ENCODE assay signal across 9 cellular contexts in the genomic region with DNA sequence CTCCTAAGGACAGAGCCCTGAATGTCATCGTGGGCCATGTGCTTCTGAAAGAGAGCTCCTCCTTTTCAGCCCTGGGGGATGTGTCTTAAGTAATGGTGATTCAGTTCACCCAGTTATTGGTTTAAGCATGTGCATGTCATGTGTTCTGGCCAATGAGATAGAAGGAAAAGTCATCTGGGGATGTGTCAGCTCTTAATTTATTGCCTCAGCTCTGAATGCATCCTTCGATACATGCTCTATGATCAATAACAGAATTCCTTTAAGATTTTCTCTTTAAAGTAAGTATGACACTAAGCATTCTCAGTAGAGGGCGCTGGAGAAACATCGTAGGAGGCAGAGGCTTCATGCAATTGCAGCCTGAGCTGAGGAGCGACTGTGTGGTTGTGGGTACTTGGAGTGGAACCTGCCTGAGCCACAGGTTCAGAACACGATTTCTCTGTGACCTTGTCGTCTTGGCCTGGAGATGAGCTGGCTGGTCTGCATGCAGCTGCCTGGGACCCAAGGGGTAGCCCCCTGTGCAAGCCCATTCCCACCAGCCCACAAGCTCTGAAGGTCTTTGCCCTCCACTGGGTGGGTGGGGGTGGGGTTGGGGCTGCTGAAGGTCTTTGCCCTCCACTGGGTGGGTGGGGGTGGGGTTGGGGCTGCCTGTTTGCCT.
A peak's percentile ranks its signal among the peaks of the same experiment; 100 is the strongest.
DNase-seq lines count a peak whose midpoint lies in the region; ATAC-seq and TF ChIP-seq lines count a peak whose summit lies in the region.
"Had no signal": no experiment of that assay in that cellular context is flagged by ENCODE, and none has a peak within 500 bp of the region (broad histone marks: within the 10 kb centered on the region; RNA-seq: fewer than 3 reads in every experiment).

No MANE protein-coding gene starts in this region.

- H2AFZ ChIP-seq in HCT116 (ENCODE audit: low read depth, low read length, poor library complexity, severe bottlenecking) (no peak overlapping the region), MM.1S (ENCODE audit: low read length) (no peak overlapping the region)

- DNase-seq in stimulated activated CD4-positive, alpha-beta T cell treated with anti-CD3 and anti-CD28 coated beads, Interleukin-2, amount 100 ng/mL, for 48 hours, result peak; percentile 5 to 6
- no peak for DNase-seq in stimulated activated CD4-positive, alpha-beta T cell treated with anti-CD3 and anti-CD28 coated beads, Interleukin-12 subunit alpha, Interleukin-12 subunit beta, amount 100 ng/mL, for 4 hours
- DNase-seq in HCT116 (ENCODE audit: low read depth, low spot score), result no peak
- DNase-seq in MM.1S, result peak; percentile 75
- peak; percentile 62 for DNase-seq in SW480 (ENCODE audit: low spot score)
- DNase-seq in foreskin keratinocyte, result peak in 1 of 2 donors; percentile 49
- DNase-seq in retina, result peak; percentile 63
- DNase-seq in activated T-helper 1 cell treated with anti-CD3 and anti-CD28 coated beads, Interleukin-12 subunit alpha, Interleukin-12 subunit beta, Interleukin-2, Interleukin-4 antibody, amounts not matched to agents 30 ng/mL and 10 ng/mL and 1 ng/mL, durations not matched to agents 14 hours and 24 hours and 36 hours (ENCODE audit: low spot score), result no peak

- H3K4me2 ChIP-seq in HCT116 (ENCODE audit: low read length) (no peak overlapping the region), MM.1S (ENCODE audit: low read depth, low read length) (no peak overlapping the region)

- TF ChIP-seq CTCF in HCT116 (IDR thresholded peaks at IDR 0.05 in 2 of 3, conservative IDR thresholded peaks at IDR 0.05 in 1 of 3; ENCODE audit: borderline replicate concordance in 1 of 3, insufficient read depth in 1 of 3, low read depth in 2 of 3, low read length in 2 of 3) (peak; percentile 8 to 63 (median 52); a peak in 4 of 6 replicates), MM.1S (IDR thresholded peaks at IDR 0.05; ENCODE audit: low read length) (peak; percentile 78), foreskin keratinocyte (conservative IDR thresholded peaks at IDR 0.05) (peak; percentile 77)

- ATAC-seq in HCT116 (peak; percentile 81), foreskin keratinocyte (peak; percentile 76)

- RAD21 ChIA-PET in HCT116 (lab: Charles Lee; ENCODE audit: low non-redundant PET in 1 of 2, low total read pairs in 2 of 2, uncharacterized antibody in 2 of 2, unreplicated experiment in 2 of 2), result interaction anchor here in 1 of 2 experiments (0.6 to 0.7 kb wide), 2 partner anchors 1963 to 1975 kb away, joined by 3 to 9 read pairs; no protein-coding TSS in a partner anchor

- BruUV-seq in HCT116 (replicated peaks; lab: Mats Ljungman, UMichigan), result no TSS peak

- H3K9me2 ChIP-seq in HCT116 (ENCODE audit: insufficient read depth), result no peaks in the 10 kb centered on the region
- no peaks in the 10 kb centered on the region for H3K9me2 ChIP-seq in MM.1S (replicated peaks; ENCODE audit: insufficient read depth, low read length)

- H4K20me1 ChIP-seq in HCT116 (ENCODE audit: insufficient read depth) (no peaks in the 10 kb centered on the region), MM.1S (ENCODE audit: insufficient read depth, low read length) (no peaks in the 10 kb centered on the region)

- H3F3A ChIP-seq in MM.1S (ENCODE audit: insufficient read depth, low read length), result no peaks in the 10 kb centered on the region

- CTCF ChIA-PET in HCT116 (lab: Charles Lee), result interaction anchor here (0.5 kb wide), 1 partner anchor 65 kb away, joined by 4 read pairs; no protein-coding TSS in a partner anchor

- no peak overlapping the region for H3K27ac Mint-ChIP-seq in activated T-helper 1 cell treated with anti-CD3 and anti-CD28 coated beads, Interleukin-12 subunit alpha, Interleukin-12 subunit beta, Interleukin-2, Interleukin-4 antibody, amounts not matched to agents 30 ng/mL and 10 ng/mL and 1 ng/mL, durations not matched to agents 14 hours and 24 hours and 36 hours

- H3K9me3 ChIP-seq in HCT116 (ENCODE audit: control insufficient read depth in 1 of 2, insufficient read depth in 1 of 2, low read depth in 1 of 2, low read length in 2 of 2) (no peaks in the 10 kb centered on the region), MM.1S (replicated peaks; ENCODE audit: insufficient read depth, low read length) (no peaks in the 10 kb centered on the region)
- H3K9me3 ChIP-seq: thoracic aorta had no signal

- no peaks in the 10 kb centered on the region for H3K9me3 Mint-ChIP-seq in activated T-helper 1 cell treated with anti-CD3 and anti-CD28 coated beads, Interleukin-12 subunit alpha, Interleukin-12 subunit beta, Interleukin-2, Interleukin-4 antibody, amounts not matched to agents 30 ng/mL and 10 ng/mL and 1 ng/mL, durations not matched to agents 14 hours and 24 hours and 36 hours

- H3K27me3 ChIP-seq in HCT116 (ENCODE audit: insufficient read depth, low read length) (no peaks in the 10 kb centered on the region), MM.1S (replicated peaks; ENCODE audit: insufficient read depth, low read length) (no peaks in the 10 kb centered on the region), foreskin keratinocyte (no peaks in the 10 kb centered on the region)

- H3K9ac ChIP-seq in HCT116 (ENCODE audit: low read length) (no peak overlapping the region), MM.1S (ENCODE audit: low read length) (no peak overlapping the region)

- POLR2A ChIA-PET in HCT116 (lab: Charles Lee), result no interaction called here

- H3K4me1 ChIP-seq in HCT116 (ENCODE audit: control insufficient read depth in 1 of 2, insufficient read depth in 2 of 2, low read length in 2 of 2), result no peaks in the 10 kb centered on the region
- H3K4me1 ChIP-seq in MM.1S (ENCODE audit: low read length), result no peaks in the 10 kb centered on the region
- no peaks in the 10 kb centered on the region for H3K4me1 ChIP-seq in foreskin keratinocyte

- H3K4me3 ChIP-seq in HCT116 (replicated peaks in 1 of 2; ENCODE audit: low read depth in 1 of 2, low read length in 2 of 2) (no peak overlapping the region), MM.1S (ENCODE audit: low read length) (no peak overlapping the region)
- H3K4me3 ChIP-seq: thoracic aorta had no signal

- no peak overlapping the region for H3K27ac ChIP-seq in HCT116 (ENCODE audit: low read depth, low read length)
- no peak overlapping the region for H3K27ac ChIP-seq in MM.1S (ENCODE audit: low read length)
- H3K27ac ChIP-seq in foreskin keratinocyte, result no peak overlapping the region
- H3K27ac ChIP-seq: thoracic aorta had no signal

- no peaks in the 10 kb centered on the region for H3K36me3 Mint-ChIP-seq in activated T-helper 1 cell treated with anti-CD3 and anti-CD28 coated beads, Interleukin-12 subunit alpha, Interleukin-12 subunit beta, Interleukin-2, Interleukin-4 antibody, amounts not matched to agents 30 ng/mL and 10 ng/mL and 1 ng/mL, durations not matched to agents 14 hours and 24 hours and 36 hours (ENCODE audit: low read depth)

- peak; percentile 54 for TF ChIP-seq RAD21 in HCT116 (IDR thresholded peaks at IDR 0.05; ENCODE audit: low read depth)

- TF ChIP-seq POLR2A in HCT116 (IDR thresholded peaks at IDR 0.05; ENCODE audit: borderline replicate concordance, extremely low read depth, insufficient read depth, insufficient read length), result no peak

- no peaks in the 10 kb centered on the region for H3K4me1 Mint-ChIP-seq in activated T-helper 1 cell treated with anti-CD3 and anti-CD28 coated beads, Interleukin-12 subunit alpha, Interleukin-12 subunit beta, Interleukin-2, Interleukin-4 antibody, amounts not matched to agents 30 ng/mL and 10 ng/mL and 1 ng/mL, durations not matched to agents 14 hours and 24 hours and 36 hours (ENCODE audit: low read depth)

- peaks cover 3% of the 10 kb centered on the region for H3K27me3 Mint-ChIP-seq in activated T-helper 1 cell treated with anti-CD3 and anti-CD28 coated beads, Interleukin-12 subunit alpha, Interleukin-12 subunit beta, Interleukin-2, Interleukin-4 antibody, amounts not matched to agents 30 ng/mL and 10 ng/mL and 1 ng/mL, durations not matched to agents 14 hours and 24 hours and 36 hours (ENCODE audit: insufficient read depth)

- no peaks in the 10 kb centered on the region for H3K79me2 ChIP-seq in HCT116 (ENCODE audit: insufficient read depth, low read length)
- no peaks in the 10 kb centered on the region for H3K79me2 ChIP-seq in MM.1S (ENCODE audit: low read length)

- intact Hi-C loops in HCT116 (cut with micrococcal nuclease), result loop anchor here (1.0 to 5.0 kb wide), 3 partner anchors 880 to 1963 kb away; no protein-coding TSS in a partner anchor
- intact Hi-C loops in activated T-helper 1 cell treated with anti-CD3 and anti-CD28 coated beads, Interleukin-12 subunit alpha, Interleukin-12 subunit beta, Interleukin-2, Interleukin-4 antibody, amounts not matched to agents 30 ng/mL and 10 ng/mL and 1 ng/mL, durations not matched to agents 14 hours and 24 hours and 36 hours (cut with micrococcal nuclease), result no loop called here

- H3K36me3 ChIP-seq in HCT116 (ENCODE audit: control insufficient read depth in 1 of 2, insufficient read depth in 2 of 2, low read length in 2 of 2) (no peaks in the 10 kb centered on the region), MM.1S (replicated peaks; ENCODE audit: insufficient read depth, low read length) (no peaks in the 10 kb centered on the region)
- H3K36me3 ChIP-seq: thoracic aorta had no signal

- no peak overlapping the region for H3K4me3 Mint-ChIP-seq in activated T-helper 1 cell treated with anti-CD3 and anti-CD28 coated beads, Interleukin-12 subunit alpha, Interleukin-12 subunit beta, Interleukin-2, Interleukin-4 antibody, amounts not matched to agents 30 ng/mL and 10 ng/mL and 1 ng/mL, durations not matched to agents 14 hours and 24 hours and 36 hours

TF ChIP-seq in HCT116, 20 proteins besides CTCF, POLR2A, EP300 and RAD21 (continues in another document):
- TF ChIP-seq SP1 (IDR thresholded peaks at IDR 0.05; ENCODE audit: low read depth), result no peak

Comparison
In these comparisons a context has a peak if more than half of its experiments do, and no peak if none do; other contexts are left out.
1. DNase-seq: peak in stimulated activated CD4-positive, alpha-beta T cell treated with anti-CD3 and anti-CD28 coated beads, Interleukin-2, amount 100 ng/mL, for 48 hours (2 of 2), MM.1S (single experiment), SW480 (single experiment) and retina (single experiment); none in stimulated activated CD4-positive, alpha-beta T cell treated with anti-CD3 and anti-CD28 coated beads, Interleukin-12 subunit alpha, Interleukin-12 subunit beta, amount 100 ng/mL, for 4 hours (single experiment), HCT116 (single experiment) and activated T-helper 1 cell treated with anti-CD3 and anti-CD28 coated beads, Interleukin-12 subunit alpha, Interleukin-12 subunit beta, Interleukin-2, Interleukin-4 antibody, amounts not matched to agents 30 ng/mL and 10 ng/mL and 1 ng/mL, durations not matched to agents 14 hours and 24 hours and 36 hours (single experiment).
2. Peak in every context shown above with its lines, with median percentiles within 50 percentile points of each other: CTCF ChIP-seq.